In genomic region chr7:141585592-141586510, GRCh38 we compare ENCODE assay signal across 1 cellular context.
A peak's percentile ranks its signal among the peaks of the same experiment; 100 is the strongest.
TF ChIP-seq lines count a peak whose summit lies in the region.

No MANE protein-coding gene starts in this region.

TF ChIP-seq in HepG2, 621 proteins besides CTCF, POLR2A, EP300 and RAD21 (continued from another document):
- TF ChIP-seq PAXIP1 (CRISPR knock-in tag; conservative IDR thresholded peaks at IDR 0.05) (0 out of 2 replicates have a peak, but pooled peaks have one; percentile 13), FUBP1 (CRISPR knock-in tag; IDR thresholded peaks at IDR 0.05; ENCODE audit: borderline replicate concordance) (no peak), KDM2A (CRISPR knock-in tag; IDR thresholded peaks at IDR 0.05; ENCODE audit: borderline replicate concordance, low read depth) (no peak), CEBPZ (IDR thresholded peaks at IDR 0.05; ENCODE audit: low read length) (no peak), ZNF292 (CRISPR knock-in tag; IDR thresholded peaks at IDR 0.05; ENCODE audit: borderline replicate concordance, low read depth) (no peak), ZSCAN29 (CRISPR knock-in tag; conservative IDR thresholded peaks at IDR 0.05) (no peak), ZNF556 (CRISPR knock-in tag; IDR thresholded peaks at IDR 0.05; ENCODE audit: borderline replicate concordance) (no peak), ZBTB2 (CRISPR knock-in tag; IDR thresholded peaks at IDR 0.05; ENCODE audit: low read depth) (no peak), ZNF75D (CRISPR knock-in tag; IDR thresholded peaks at IDR 0.05; ENCODE audit: borderline replicate concordance) (no peak), DNMT3B (CRISPR knock-in tag; conservative IDR thresholded peaks at IDR 0.05) (no peak), FLYWCH1 (CRISPR knock-in tag; IDR thresholded peaks at IDR 0.05) (no peak), GLI4 (CRISPR knock-in tag; IDR thresholded peaks at IDR 0.05; ENCODE audit: borderline replicate concordance) (no peak), IKZF1 (IDR thresholded peaks at IDR 0.05) (no peak), SETDB1 (CRISPR knock-in tag; IDR thresholded peaks at IDR 0.05; ENCODE audit: borderline replicate concordance) (no peak), ZGPAT (CRISPR knock-in tag; IDR thresholded peaks at IDR 0.05) (no peak), ZNF800 (CRISPR knock-in tag; IDR thresholded peaks at IDR 0.05) (no peak), ZNF777 (CRISPR knock-in tag; IDR thresholded peaks at IDR 0.05) (no peak), SOX5 (CRISPR knock-in tag; IDR thresholded peaks at IDR 0.05; ENCODE audit: borderline replicate concordance) (peak; percentile 43; the same call in 1 of the 2 replicates), ZNF503 (CRISPR knock-in tag; IDR thresholded peaks at IDR 0.05) (no peak), DDIT3 (CRISPR knock-in tag; IDR thresholded peaks at IDR 0.05) (no peak), KDM1A (CRISPR knock-in tag; IDR thresholded peaks at IDR 0.05) (no peak), GFI1 (CRISPR knock-in tag; IDR thresholded peaks at IDR 0.05; ENCODE audit: borderline replicate concordance) (peak; percentile 96), YEATS2 (CRISPR knock-in tag; IDR thresholded peaks at IDR 0.05; ENCODE audit: borderline replicate concordance) (no peak), NFAT5 (CRISPR knock-in tag; IDR thresholded peaks at IDR 0.05) (no peak)
